In genomic region chr10:124696446-124697392, GRCh38 we compare ENCODE assay signal across 8 cellular contexts. TPM values are rescaled to one million over a fixed set of nuclear protein-coding genes. Genes with fewer than 3 reads are reported as not detected.
DNase-seq lines count a peak whose midpoint lies in the region; ATAC-seq, FAIRE-seq and TF ChIP-seq lines count a peak whose summit lies in the region.

No MANE protein-coding gene starts in this region.

- SMC1A ChIA-PET in GM12878 (lab: Charles Lee; ENCODE audit: uncharacterized antibody, unreplicated experiment) = interaction anchor here (0.7 to 3.3 kb wide), 25 partner anchors 9 to 85 kb away, joined by 3 to 115 read pairs (median 5); no protein-coding TSS in a partner anchor

- H3K79me2 ChIP-seq in GM12878 (ENCODE audit: control insufficient read depth, insufficient read depth, low read length) = peaks cover 17% of the 10 kb centered on the region

- peaks cover 0 to 22% of the 10 kb centered on the region in 2 experiments; a peak in 3 of 4 replicates for H3K36me3 ChIP-seq in GM12878 (ENCODE audit: control insufficient read depth in 2 of 2, insufficient read depth in 2 of 2, low read length in 1 of 2)
- H3K36me3 ChIP-seq in gastroesophageal sphincter = peaks cover 0 to 26% of the 10 kb centered on the region in 2 donors

- H3K4me1 Mint-ChIP-seq in CD14-positive monocyte = peaks cover 44% of the 10 kb centered on the region
- H3K4me1 Mint-ChIP-seq in stimulated activated naive CD8-positive, alpha-beta T cell treated with anti-CD3 and anti-CD28 coated beads, Interleukin-15, amount 100 ng/mL, for 72 hours = peaks cover 87% of the 10 kb centered on the region

- BruUV-seq in GM12878 (replicated peaks; lab: Mats Ljungman, UMichigan) = no TSS peak

- DNase-seq in CD14-positive monocyte (ENCODE audit: low spot score) = no peak
- peak; percentile 74 for DNase-seq in GM19239 (ENCODE audit: insufficient read length, low spot score)
- DNase-seq in GM12878 (ENCODE audit: low read depth, low spot score) = peak; percentile 61
- DNase-seq in stimulated activated naive CD8-positive, alpha-beta T cell treated with anti-CD3 and anti-CD28 coated beads, Interleukin-15, amount 100 ng/mL, for 72 hours = peak in 1 of 2 donors; percentile 23
- no peak for DNase-seq in glomerular visceral epithelial cell (ENCODE audit: extremely low spot score)
- no peak for DNase-seq in Kasumi-1 (lab: John Stamatoyannopoulos, UW)

- H3K9ac ChIP-seq in GM12878 (ENCODE audit: control insufficient read depth, insufficient read depth, low read length) = peak overlapping the region; percentile 74

- H3K27ac ChIP-seq in GM12878 (ENCODE audit: control insufficient read depth, insufficient read depth) = peak overlapping the region; percentile 94
- peak overlapping the region in 2 of 4 donors; percentile 18 to 26 for H3K27ac ChIP-seq in gastroesophageal sphincter

- H3K4me3 ChIP-seq in GM12878 (peak overlapping the region; percentile 54), gastroesophageal sphincter (no peak overlapping the region)

- TF ChIP-seq RAD21 in GM12878 (IDR thresholded peaks at IDR 0.05; ENCODE audit: insufficient read depth, low read depth, low read length) = no peak

- POLR2A ChIA-PET in GM12878 (lab: Charles Lee) = interaction anchor here (0.6 to 3.8 kb wide), 15 partner anchors 9 to 134 kb away, joined by 3 to 54 read pairs (median 5); no protein-coding TSS in a partner anchor

- peak overlapping the region in 4 of 7 donors; percentile 10 to 89 (median 56) for H3K27ac Mint-ChIP-seq in CD14-positive monocyte
- H3K27ac Mint-ChIP-seq in stimulated activated naive CD8-positive, alpha-beta T cell treated with anti-CD3 and anti-CD28 coated beads, Interleukin-15, amount 100 ng/mL, for 72 hours = peak overlapping the region; percentile 88 to 90

- 4% methylated on average over 19 of the region's 19 CpGs for WGBS in GM12878 (ENCODE audit: insufficient coverage, insufficient replicate concordance, low lambda C conversion rate, missing lambda C conversion rate)
- 50 to 80% methylated on average over 2 to 3 of the region's 19 CpGs for WGBS in gastroesophageal sphincter (ENCODE audit: low coverage in 1 of 2), 2 donors

- H3K9me3 Mint-ChIP-seq in CD14-positive monocyte = no peaks in the 10 kb centered on the region
- H3K9me3 Mint-ChIP-seq in stimulated activated naive CD8-positive, alpha-beta T cell treated with anti-CD3 and anti-CD28 coated beads, Interleukin-15, amount 100 ng/mL, for 72 hours = no peaks in the 10 kb centered on the region

- ATAC-seq in HG03159 (IDR thresholded peaks at IDR 0.05; ENCODE audit: unreplicated experiment) (peak; percentile 65), GM12878 (peak; percentile 84), gastroesophageal sphincter (no peak)
- peak; percentile 81 for ATAC-seq in stimulated activated naive CD8-positive, alpha-beta T cell treated with anti-CD3 and anti-CD28 coated beads, Interleukin-15, amount 100 ng/mL, for 72 hours

- RAD21 ChIA-PET in GM12878 (lab: Charles Lee; ENCODE audit: unreplicated experiment) = interaction anchor here (0.6 to 14.0 kb wide), 20 partner anchors 9 to 156 kb away, joined by 3 to 266 read pairs (median 4); no protein-coding TSS in a partner anchor

- peak overlapping the region; percentile 90 for H3K4me2 ChIP-seq in GM12878 (ENCODE audit: control insufficient read depth, insufficient read depth)

- CTCF ChIA-PET in GM12878 (lab: Yijun Ruan, JAX) = interaction anchor here (0.9 to 6.1 kb wide), 17 partner anchors 8 to 84 kb away, joined by 3 to 74 read pairs (median 4); no protein-coding TSS in a partner anchor

- TF ChIP-seq EP300 in GM12878 (IDR thresholded peaks at IDR 0.05; ENCODE audit: borderline replicate concordance in 1 of 2, control insufficient read depth in 1 of 2, low read depth in 2 of 2, low read length in 2 of 2) (peak in 1 of 2 experiments; percentile 75; a peak in 1 of 4 replicates), gastroesophageal sphincter (IDR thresholded peaks at IDR 0.05) (no peak)

- H3K27me3 Mint-ChIP-seq in CD14-positive monocyte (ENCODE audit: low read depth in 3 of 3) = no peaks in the 10 kb centered on the region
- H3K27me3 Mint-ChIP-seq in stimulated activated naive CD8-positive, alpha-beta T cell treated with anti-CD3 and anti-CD28 coated beads, Interleukin-15, amount 100 ng/mL, for 72 hours = peaks cover 3% of the 10 kb centered on the region

- H3K4me1 ChIP-seq in GM12878 (ENCODE audit: control insufficient read depth, insufficient read depth, low read length) = peaks cover 73% of the 10 kb centered on the region
- H3K4me1 ChIP-seq in gastroesophageal sphincter = peaks cover 8 to 77% (median 50%) of the 10 kb centered on the region in 3 donors

- no peaks in the 10 kb centered on the region for H4K20me1 ChIP-seq in GM12878 (ENCODE audit: control insufficient read depth, insufficient read depth)

- no peaks in the 10 kb centered on the region for H3K9me3 ChIP-seq in GM12878 (replicated peaks; ENCODE audit: control insufficient read depth, insufficient read depth, low read length)
- H3K9me3 ChIP-seq in gastroesophageal sphincter = no peaks in the 10 kb centered on the region

- no peak overlapping the region for H3K4me3 Mint-ChIP-seq in CD14-positive monocyte
- H3K4me3 Mint-ChIP-seq in stimulated activated naive CD8-positive, alpha-beta T cell treated with anti-CD3 and anti-CD28 coated beads, Interleukin-15, amount 100 ng/mL, for 72 hours = peak overlapping the region; percentile 71 to 82

- TF ChIP-seq POLR2A in GM12878 (IDR thresholded peaks at IDR 0.05; ENCODE audit: low read depth, low read length) (peak; percentile 80), gastroesophageal sphincter (IDR thresholded peaks at IDR 0.05) (no peak)

- in situ Hi-C loops in GM12878 (cut with MboI) = no loop called here

- TF ChIP-seq CTCF in CD14-positive monocyte (IDR thresholded peaks at IDR 0.05) (no peak), GM12878 (IDR thresholded peaks at IDR 0.05 in 2 of 3, conservative IDR thresholded peaks at IDR 0.05 in 1 of 3; ENCODE audit: control insufficient read depth in 2 of 3, extremely low read depth in 1 of 3, insufficient read depth in 1 of 3, low read depth in 3 of 3, low read length in 3 of 3) (no peak), gastroesophageal sphincter (IDR thresholded peaks at IDR 0.05) (no peak)

- FAIRE-seq in GM19239 (lab: Jason Lieb, UNC) (peak; percentile 99), GM12878 (lab: Jason Lieb, UNC) (peak; percentile 75)

- H3K36me3 Mint-ChIP-seq in CD14-positive monocyte = peaks cover 79 to 80% of the 10 kb centered on the region in 2 donors

- H3K27me3 ChIP-seq in GM12878 (replicated peaks in 1 of 2; ENCODE audit: control insufficient read depth in 2 of 2, insufficient read depth in 2 of 2, low read length in 1 of 2) (no peaks in the 10 kb centered on the region), gastroesophageal sphincter (no peaks in the 10 kb centered on the region)

- intact Hi-C loops in CD14-positive monocyte (cut with micrococcal nuclease) = no loop called here
- intact Hi-C loops in GM12878 (cut with micrococcal nuclease; ENCODE audit: unreplicated experiment) = loop anchor here (1.0 to 2.0 kb wide), 2 partner anchors 23 to 44 kb away; no protein-coding TSS in a partner anchor

- peak overlapping the region; percentile 55 for H2AFZ ChIP-seq in GM12878 (ENCODE audit: control insufficient read depth, low read depth, low read length)

TF ChIP-seq in GM12878, 131 proteins besides CTCF, POLR2A, EP300 and RAD21 (continues in another document):
- TF ChIP-seq SPI1 (IDR thresholded peaks at IDR 0.05; ENCODE audit: borderline replicate concordance, insufficient read depth, low read depth, low read length) = no peak
- 0 out of 3 replicates have a peak, but pooled peaks of 1 of the 2 experiments have one; percentile 4 for TF ChIP-seq EGR1 (IDR thresholded peaks at IDR 0.05; ENCODE audit: borderline replicate concordance in 1 of 2, low read depth in 2 of 2, low read length in 2 of 2)
- peak; percentile 93 for TF ChIP-seq MEF2B (IDR thresholded peaks at IDR 0.05; ENCODE audit: partially characterized antibody, poor library complexity, severe bottlenecking)
- TF ChIP-seq BRCA1 (IDR thresholded peaks at IDR 0.05; ENCODE audit: low read depth, low read length) = no peak
- TF ChIP-seq STAT3 (IDR thresholded peaks at IDR 0.05; ENCODE audit: low read depth, low read length) = no peak
- no peak for TF ChIP-seq BACH1 (IDR thresholded peaks at IDR 0.05; ENCODE audit: borderline replicate concordance)
- no peak for TF ChIP-seq TCF3 (IDR thresholded peaks at IDR 0.05; ENCODE audit: borderline replicate concordance, insufficient read depth, low read depth, low read length)

RNA-seq across cellular contexts. Expression of gene FAM53B, which starts 47.5 kb away (rescaled TPM):
- polyA plus RNA-seq in CD14-positive monocyte = 10 to 100 TPM in 1 of 2 donors, 1 to 10 TPM in 1; 5.8 to 12.6 TPM
- total RNA-seq in GM12878 (2013; cell fraction: nucleolus; rRNA removed) = 50.5 and 56.5 TPM in 2 replicates
- 20.6 and 26.3 TPM in 2 replicates for total RNA-seq in GM12878 (2014; rRNA removed)
- 9.8 and 12.2 TPM in 2 replicates for total RNA-seq in GM12878 (2014; rRNA removed; fragmentation: Illumina TruSeq; extraction: Trizol)
- 25.2 and 26.1 TPM in 2 replicates for total RNA-seq in GM12878 (2021)
- polyA plus RNA-seq in GM12878 (2011; ENCODE audit: low read depth) = 3.7 TPM
- 6.3 and 8.6 TPM in 2 replicates for polyA plus RNA-seq in GM12878 (2011; rRNA removed)
- 10.5 and 14.4 TPM in 2 replicates for polyA plus RNA-seq in GM12878 (2011; cell fraction: cytosol; rRNA removed)
- 14.4 and 19.5 TPM in 2 replicates for polyA plus RNA-seq in GM12878 (2011; cell fraction: nucleus; rRNA removed)
- polyA plus RNA-seq in GM12878 (2012) = 7.8 and 8.4 TPM in 2 replicates
- 2.7 and 6.5 TPM in 2 replicates for polyA plus RNA-seq in GM12878 (2014; fragmentation: Illumina TruSeq; extraction: Trizol)
- under 1 TPM; 0.05 to 0.16 TPM for polyA plus RNA-seq in GM12878 (2014; fragmentation: Nextera tagmentation; extraction: Ambion mirVana)
- polyA plus RNA-seq in GM12878 (2014; rRNA removed) = 14.8 and 15.6 TPM in 2 replicates
- polyA plus RNA-seq in GM12878 (2016; fragmentation: Nextera tagmentation; extraction: Ambion mirVana) = 1 to 10 TPM; 4.9 to 7.7 TPM
- polyA minus RNA-seq in GM12878 (2011; rRNA and poly(A)+ RNA removed) = 15.6 and 28.6 TPM in 2 replicates
- 13.3 and 14.2 TPM in 2 replicates for polyA minus RNA-seq in GM12878 (2011; cell fraction: cytosol; rRNA and poly(A)+ RNA removed)
- 11.6 and 25.5 TPM in 2 replicates for polyA minus RNA-seq in GM12878 (2011; cell fraction: nucleus; rRNA and poly(A)+ RNA removed)
- total RNA-seq in gastroesophageal sphincter = 10 to 100 TPM; 24.5 to 33.0 (median 30.2) TPM

Comparison
In these comparisons a context has a peak if more than half of its experiments do, and no peak if none do; other contexts are left out.
1. DNase-seq: peak in GM19239 (single experiment) and GM12878 (single experiment); none in CD14-positive monocyte (single experiment), glomerular visceral epithelial cell (single experiment) and Kasumi-1 (0 of 2).
2. H3K4me3 Mint-ChIP-seq: peak in stimulated activated naive CD8-positive, alpha-beta T cell treated with anti-CD3 and anti-CD28 coated beads, Interleukin-15, amount 100 ng/mL, for 72 hours (2 of 2); none in CD14-positive monocyte (0 of 2).